Comparison of ENCODE assay signal across 23 cellular contexts in genomic region chr9:96135071-96135825, GRCh38.
DNase-seq lines count a peak whose midpoint lies in the region; TF ChIP-seq lines count a peak whose summit lies in the region.
"Had no signal": no experiment of that assay in that cellular context is flagged by ENCODE, and none has a peak within 500 bp of the region (broad histone marks: within the 10 kb centered on the region; RNA-seq: fewer than 3 reads in every experiment).

No MANE protein-coding gene starts in this region.

- no peaks in the 10 kb centered on the region for H3K36me3 ChIP-seq in GM23248 (ENCODE audit: low read depth)
- H3K36me3 ChIP-seq in tibial artery, result no peaks in the 10 kb centered on the region
- no peaks in the 10 kb centered on the region for H3K36me3 ChIP-seq in SJCRH30
- H3K36me3 ChIP-seq: adrenal gland, upper lobe of left lung had no signal

- peaks cover 3% of the 10 kb centered on the region for H3K9me3 Mint-ChIP-seq in neural crest cell
- H3K9me3 Mint-ChIP-seq: mesothelial cell of epicardium had no signal

- peaks cover 13% of the 10 kb centered on the region for H3F3A ChIP-seq in GM23248 (ENCODE audit: insufficient read depth)

- H3K9me3 ChIP-seq in GM23248 (ENCODE audit: low read depth), result no peaks in the 10 kb centered on the region
- H3K9me3 ChIP-seq in tibial artery, result no peaks in the 10 kb centered on the region
- no peaks in the 10 kb centered on the region for H3K9me3 ChIP-seq in SJCRH30 (replicated peaks)
- H3K9me3 ChIP-seq: adrenal gland, upper lobe of left lung had no signal

- no peak overlapping the region for H3K4me2 ChIP-seq in GM23248 (ENCODE audit: unreplicated experiment)

- H3K9ac ChIP-seq in GM23248, result no peak overlapping the region

- peaks cover 32% of the 10 kb centered on the region for H3K4me1 ChIP-seq in GM23248 (ENCODE audit: insufficient read depth)
- peaks cover 0 to 41% (median 30%) of the 10 kb centered on the region in 4 donors for H3K4me1 ChIP-seq in tibial artery
- H3K4me1 ChIP-seq in SJCRH30, result peaks cover 65% of the 10 kb centered on the region
- H3K4me1 ChIP-seq: foreskin keratinocyte had no signal

- H3K36me3 Mint-ChIP-seq in neural crest cell (ENCODE audit: low read depth), result no peaks in the 10 kb centered on the region
- H3K36me3 Mint-ChIP-seq: mesothelial cell of epicardium; stimulated activated memory B cell treated with anti-CD40 and anti-IgM and Interleukin-4, amounts not matched to agents 10 μg/mL and 1 μg/mL and 100 μg/mL, for 72 hours had no signal

- peak; percentile 25 for DNase-seq in AG08395 (ENCODE audit: low spot score)
- peak; percentile 72 for DNase-seq in GM23248
- peak; percentile 55 for DNase-seq in choroid plexus epithelial cell (ENCODE audit: low read depth)
- DNase-seq in neural crest cell (ENCODE audit: low read depth, low spot score), result no peak
- no peak for DNase-seq in tibial artery
- no peak for DNase-seq in SW 1271 (lab: John Stamatoyannopoulos, UW)
- DNase-seq in SJCRH30, result no peak
- no peak for DNase-seq in hepatic stellate cell (ENCODE audit: low spot score)
- DNase-seq: activated CD4-positive, alpha-beta T cell treated with anti-CD3 and anti-CD28 coated beads for 1 hour; activated effector memory CD4-positive, alpha-beta T cell treated with Interleukin-2 at 50 U/mL for 16 hours; adrenal gland; Calu3; caudate nucleus; effector CD8-positive, alpha-beta T cell; foreskin keratinocyte; H9; KBM-7; left colon; NCI-H1105; NCI-H2171 had no signal

- H3K27me3 ChIP-seq in GM23248 (replicated peaks; ENCODE audit: insufficient read depth) (peaks cover 8% of the 10 kb centered on the region; the same call in 1 of the 2 replicates), tibial artery (no peaks in the 10 kb centered on the region), SJCRH30 (no peaks in the 10 kb centered on the region)
- H3K27me3 ChIP-seq: adrenal gland, upper lobe of left lung had no signal

- H2AFZ ChIP-seq in GM23248, result no peak overlapping the region

- no peak for TF ChIP-seq CTCF in choroid plexus epithelial cell (conservative IDR thresholded peaks at IDR 0.05; ENCODE audit: low read depth, low read length)
- TF ChIP-seq CTCF in neural crest cell (conservative IDR thresholded peaks at IDR 0.05), result no peak
- TF ChIP-seq CTCF in tibial artery (IDR thresholded peaks at IDR 0.05), result no peak

- peaks cover 28% of the 10 kb centered on the region for H3K4me1 Mint-ChIP-seq in neural crest cell

- no peak overlapping the region for H3K4me3 Mint-ChIP-seq in neural crest cell
- H3K4me3 Mint-ChIP-seq: H9; mesothelial cell of epicardium; stimulated activated memory B cell treated with anti-CD40 and anti-IgM and Interleukin-4, amounts not matched to agents 10 μg/mL and 1 μg/mL and 100 μg/mL, for 72 hours had no signal

- H3K27ac Mint-ChIP-seq in neural crest cell (ENCODE audit: unreplicated experiment), result peak overlapping the region; percentile 23
- H3K27ac Mint-ChIP-seq: H9; mesothelial cell of epicardium; stimulated activated memory B cell treated with anti-CD40 and anti-IgM and Interleukin-4, amounts not matched to agents 10 μg/mL and 1 μg/mL and 100 μg/mL, for 72 hours had no signal

- H4K20me1 ChIP-seq in GM23248 (ENCODE audit: insufficient read depth), result no peaks in the 10 kb centered on the region

- no peaks in the 10 kb centered on the region for H3K79me2 ChIP-seq in GM23248 (ENCODE audit: insufficient read depth)

- H3K27ac ChIP-seq in GM23248 (no peak overlapping the region), tibial artery (no peak overlapping the region), SJCRH30 (no peak overlapping the region)
- H3K27ac ChIP-seq: adrenal gland, foreskin keratinocyte, upper lobe of left lung had no signal

- in situ Hi-C loops in GM23248 (cut with MboI), result no loop called here

- H3K4me3 ChIP-seq in GM23248, result no peak overlapping the region
- no peak overlapping the region for H3K4me3 ChIP-seq in choroid plexus epithelial cell (ENCODE audit: low read depth, low read length)
- no peak overlapping the region for H3K4me3 ChIP-seq in tibial artery
- no peak overlapping the region for H3K4me3 ChIP-seq in SJCRH30
- H3K4me3 ChIP-seq: adrenal gland, upper lobe of left lung had no signal

- no peaks in the 10 kb centered on the region for H3K27me3 Mint-ChIP-seq in neural crest cell (ENCODE audit: low read depth)

- no peaks in the 10 kb centered on the region for H3K9me2 ChIP-seq in GM23248 (ENCODE audit: insufficient read depth)

- 57 to 60% methylated on average over 10 of the region's 10 CpGs for WGBS in GM23248 (ENCODE audit: low coverage in 1 of 2, low lambda C conversion rate in 2 of 2, missing lambda C conversion rate in 2 of 2), 2 experiments

- intact Hi-C loops in tibial artery (cut with DNase I; ENCODE audit: low total_unique reads), result no loop called here

Comparison
In these comparisons a context has a peak if more than half of its experiments do, and no peak if none do; other contexts are left out.
1. DNase-seq: peak in AG08395 (single experiment), GM23248 (single experiment) and choroid plexus epithelial cell (single experiment); none in neural crest cell (single experiment), tibial artery (0 of 2), SW 1271 (0 of 2), SJCRH30 (0 of 2) and hepatic stellate cell (single experiment).